Comparison of ENCODE assay signal across 16 cellular contexts in the genomic region with DNA sequence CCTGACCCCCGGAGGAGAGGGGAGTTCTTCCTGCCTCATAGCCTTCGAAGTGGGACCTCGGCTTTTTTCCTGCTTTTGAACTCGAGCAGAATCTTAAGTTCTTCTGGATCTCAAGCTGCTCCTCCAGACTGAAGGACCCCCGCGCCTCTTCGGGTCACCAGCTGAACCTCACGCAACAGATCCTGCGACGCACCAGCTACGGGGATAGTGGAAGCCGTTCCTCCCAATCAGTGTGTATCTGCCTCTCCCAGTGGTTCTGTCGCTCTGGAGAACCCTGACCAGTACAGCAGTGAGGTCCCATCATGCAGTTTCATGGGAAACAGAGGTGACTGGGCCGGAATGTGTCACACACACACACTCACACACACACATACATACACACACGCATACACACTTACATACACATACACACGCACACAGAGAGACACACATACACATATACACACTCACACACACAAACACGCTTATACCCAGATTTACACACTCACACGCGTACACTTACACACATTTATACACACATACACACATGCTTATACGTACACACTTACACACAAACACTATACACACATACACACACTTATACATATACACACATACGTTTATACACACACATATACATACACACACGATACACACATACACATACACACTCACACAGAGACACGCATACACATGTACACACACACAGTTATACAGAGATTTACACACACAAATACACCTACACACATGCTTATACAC.
"Had no signal": no experiment of that assay in that cellular context is flagged by ENCODE, and none has a peak within 500 bp of the region (broad histone marks: within the 10 kb centered on the region; RNA-seq: fewer than 3 reads in every experiment).

No MANE protein-coding gene starts in this region.

- H3K27ac ChIP-seq: lower lobe of right lung, right atrium auricular region, suprapubic skin, upper lobe of left lung had no signal

- H3K9me3 ChIP-seq: lower lobe of right lung, right atrium auricular region, suprapubic skin, upper lobe of left lung had no signal

- H3K27me3 ChIP-seq: right atrium auricular region, upper lobe of left lung had no signal

- H3K27ac Mint-ChIP-seq: activated naive CD8-positive, alpha-beta T cell; effector memory CD8-positive, alpha-beta T cell; natural killer cell; progenitor cell of endocrine pancreas; stimulated activated naive CD8-positive, alpha-beta T cell treated with anti-CD3 and anti-CD28 coated beads, Interleukin-15, amount 100 ng/mL, for 72 hours had no signal

- H3K36me3 Mint-ChIP-seq: activated naive CD8-positive, alpha-beta T cell; natural killer cell had no signal

- DNase-seq: activated CD4-positive, alpha-beta T cell treated with anti-CD3 and anti-CD28 coated beads for 1 hour; activated CD4-positive, alpha-beta T cell treated with anti-CD3 and anti-CD28 coated beads, Interleukin-2, amount 50 U/mL, for 4 hours; activated gamma-delta T cell; effector memory CD8-positive, alpha-beta T cell; lower lobe of right lung; natural killer cell; stimulated activated CD4-positive, alpha-beta T cell treated with anti-CD3 and anti-CD28 coated beads, Interleukin-2, amount 100 ng/mL, for 24 hours; stimulated activated naive CD8-positive, alpha-beta T cell treated with anti-CD3 and anti-CD28 coated beads, Interleukin-15, amount 100 ng/mL, for 72 hours; SW 1271; T-helper 2 cell; upper lobe of left lung had no signal

- H3K27me3 Mint-ChIP-seq: progenitor cell of endocrine pancreas had no signal

- H3K36me3 ChIP-seq: lower lobe of right lung, right atrium auricular region, suprapubic skin, upper lobe of left lung, WERI-Rb-1 had no signal

- H3K4me3 ChIP-seq: lower lobe of right lung, right atrium auricular region, suprapubic skin, upper lobe of left lung had no signal

- H3K9me3 Mint-ChIP-seq: effector memory CD8-positive, alpha-beta T cell; natural killer cell had no signal

- ATAC-seq: effector memory CD8-positive, alpha-beta T cell; stimulated activated naive CD8-positive, alpha-beta T cell treated with anti-CD3 and anti-CD28 coated beads, Interleukin-15, amount 100 ng/mL, for 72 hours had no signal

- H3K4me1 Mint-ChIP-seq: natural killer cell; stimulated activated naive CD8-positive, alpha-beta T cell treated with anti-CD3 and anti-CD28 coated beads, Interleukin-15, amount 100 ng/mL, for 72 hours had no signal

- H3K4me3 Mint-ChIP-seq: activated naive CD8-positive, alpha-beta T cell; effector memory CD8-positive, alpha-beta T cell; natural killer cell; stimulated activated naive CD8-positive, alpha-beta T cell treated with anti-CD3 and anti-CD28 coated beads, Interleukin-15, amount 100 ng/mL, for 72 hours had no signal
